In genomic region chr6:70241991-70242420, GRCh38 we compare ENCODE assay signal across 19 cellular contexts.
DNase-seq lines count a peak whose midpoint lies in the region; ATAC-seq and TF ChIP-seq lines count a peak whose summit lies in the region.
"Had no signal": no experiment of that assay in that cellular context is flagged by ENCODE, and none has a peak within 500 bp of the region (broad histone marks: within the 10 kb centered on the region; RNA-seq: fewer than 3 reads in every experiment).

No MANE protein-coding gene starts in this region.

- no peak overlapping the region for H3K4me3 ChIP-seq in HUES64 (ENCODE audit: low read length)
- no peak overlapping the region for H3K4me3 ChIP-seq in mucosa of descending colon
- H3K4me3 ChIP-seq: cardiac muscle cell had no signal

- intact Hi-C loops in mucosa of descending colon (cut with DNase I, micrococcal nuclease), result no loop called here

- ATAC-seq in WTC11 (peak; percentile 71), mucosa of descending colon (peak; percentile 95), HG02759 (IDR thresholded peaks at IDR 0.05; ENCODE audit: unreplicated experiment) (no peak)
- ATAC-seq: activated naive CD8-positive, alpha-beta T cell treated with anti-CD3 and anti-CD28 coated beads, Interleukin-2, amount 50 U/mL, for 24 hours; stimulated activated naive B cell treated with anti-CD40 and anti-IgM and Interleukin-4, amounts not matched to agents 10 μg/mL and 1 μg/mL and 100 μg/mL, for 72 hours had no signal

- POLR2A ChIA-PET in WTC11 (lab: Charles Lee), result no interaction called here

- CTCF ChIA-PET in WTC11 (lab: Charles Lee), result interaction anchor here (1.1 kb wide), 1 partner anchor 127 kb away, joined by 3 read pairs; no protein-coding TSS in a partner anchor
- CTCF ChIA-PET in activated naive CD4-positive, alpha-beta T cell treated with anti-CD3 and anti-CD28 coated beads, Interleukin-2, amount 10 ng/mL, durations not matched to agents 7 days and 5 days (lab: Charles Lee), result no interaction called here

- no peaks in the 10 kb centered on the region for H3K36me3 Mint-ChIP-seq in WTC11
- no peaks in the 10 kb centered on the region for H3K36me3 Mint-ChIP-seq in activated naive CD4-positive, alpha-beta T cell treated with anti-CD3 and anti-CD28 coated beads, Interleukin-2, amount 10 ng/mL, durations not matched to agents 7 days and 5 days
- H3K36me3 Mint-ChIP-seq: CD4-positive, CD25-positive, alpha-beta regulatory T cell; stimulated activated naive B cell treated with anti-CD40 and anti-IgM and Interleukin-4, amounts not matched to agents 10 μg/mL and 1 μg/mL and 100 μg/mL, for 72 hours; type B pancreatic cell had no signal

- H3K4me1 ChIP-seq in HUES64 (ENCODE audit: insufficient read depth, low read length) (peaks cover 9% of the 10 kb centered on the region; the same call in 1 of the 2 replicates), mucosa of descending colon (ENCODE audit: low read depth) (peaks cover 8% of the 10 kb centered on the region)

- peaks cover 14% of the 10 kb centered on the region for H3K4me1 Mint-ChIP-seq in WTC11
- no peaks in the 10 kb centered on the region for H3K4me1 Mint-ChIP-seq in activated naive CD4-positive, alpha-beta T cell treated with anti-CD3 and anti-CD28 coated beads, Interleukin-2, amount 10 ng/mL, durations not matched to agents 7 days and 5 days
- H3K4me1 Mint-ChIP-seq: activated CD4-positive, alpha-beta memory T cell treated with anti-CD3 and anti-CD28 coated beads, Interleukin-2, amount 10 ng/mL, durations not matched to agents 7 days and 5 days; activated naive CD8-positive, alpha-beta T cell treated with anti-CD3 and anti-CD28 coated beads, Interleukin-2, amount 50 U/mL, for 24 hours; CD4-positive, CD25-positive, alpha-beta regulatory T cell; stimulated activated naive B cell treated with anti-CD40 and anti-IgM and Interleukin-4, amounts not matched to agents 10 μg/mL and 1 μg/mL and 100 μg/mL, for 72 hours had no signal

- peak; percentile 31; the same call in 1 of the 2 replicates for TF ChIP-seq CTCF in 22Rv1 (IDR thresholded peaks at IDR 0.05)
- TF ChIP-seq CTCF in WTC11 (IDR thresholded peaks at IDR 0.05), result no peak
- TF ChIP-seq CTCF in mucosa of descending colon (IDR thresholded peaks at IDR 0.05), result no peak

- H3K27me3 ChIP-seq in HUES64 (ENCODE audit: insufficient read depth, low read length), result no peaks in the 10 kb centered on the region
- H3K27me3 ChIP-seq: cardiac muscle cell, Peyer's patch had no signal

- peak overlapping the region; percentile 67 for H3K27ac ChIP-seq in 22Rv1
- H3K27ac ChIP-seq in HUES64 (ENCODE audit: low read depth, low read length), result peak overlapping the region; percentile 32; the same call in 1 of the 2 replicates
- H3K27ac ChIP-seq: cardiac muscle cell, WERI-Rb-1 had no signal

- DNase-seq in WTC11 (ENCODE audit: low spot score) (no peak), mucosa of descending colon (peak; percentile 66 to 80 (median 68)), NCI-H1092 treated with DMSO at 0.1 percent for 48 hours (lab: John Stamatoyannopoulos, UW) (no peak), iPS-NIHi11 (ENCODE audit: low spot score) (no peak)
- no peak for DNase-seq in activated naive CD4-positive, alpha-beta T cell treated with anti-CD3 and anti-CD28 coated beads, Interleukin-2, amount 10 ng/mL, durations not matched to agents 7 days and 5 days
- DNase-seq: activated CD4-positive, alpha-beta memory T cell treated with anti-CD3 and anti-CD28 coated beads, Interleukin-2, amount 10 ng/mL, durations not matched to agents 7 days and 5 days; activated naive CD8-positive, alpha-beta T cell treated with anti-CD3 and anti-CD28 coated beads, Interleukin-2, amount 50 U/mL, for 24 hours; activated T-cell treated with anti-CD3 and anti-CD28 coated beads, Interleukin-2, amount 50 U/mL, for 48 hours; CD4-positive, CD25-positive, alpha-beta regulatory T cell; effector CD4-positive, alpha-beta T cell; kidney glomerular epithelial cell; stimulated activated naive B cell treated with anti-CD40 and anti-IgM and Interleukin-4, amounts not matched to agents 10 μg/mL and 1 μg/mL and 100 μg/mL, for 72 hours; WERI-Rb-1 had no signal

- H3K9me3 ChIP-seq in HUES64 (ENCODE audit: insufficient read depth, low read depth, low read length) (no peaks in the 10 kb centered on the region), mucosa of descending colon (no peaks in the 10 kb centered on the region)
- H3K9me3 ChIP-seq: Peyer's patch had no signal

- H3K27ac Mint-ChIP-seq in WTC11, result peak overlapping the region; percentile 68
- no peak overlapping the region for H3K27ac Mint-ChIP-seq in activated naive CD4-positive, alpha-beta T cell treated with anti-CD3 and anti-CD28 coated beads, Interleukin-2, amount 10 ng/mL, durations not matched to agents 7 days and 5 days
- H3K27ac Mint-ChIP-seq: activated CD4-positive, alpha-beta memory T cell treated with anti-CD3 and anti-CD28 coated beads, Interleukin-2, amount 10 ng/mL, durations not matched to agents 7 days and 5 days; activated naive CD8-positive, alpha-beta T cell treated with anti-CD3 and anti-CD28 coated beads, Interleukin-2, amount 50 U/mL, for 24 hours; CD4-positive, CD25-positive, alpha-beta regulatory T cell; stimulated activated naive B cell treated with anti-CD40 and anti-IgM and Interleukin-4, amounts not matched to agents 10 μg/mL and 1 μg/mL and 100 μg/mL, for 72 hours; type B pancreatic cell had no signal

- H3K9ac ChIP-seq in HUES64 (ENCODE audit: low read depth, low read length), result no peak overlapping the region

- H3K9me3 Mint-ChIP-seq in WTC11, result peaks cover 5% of the 10 kb centered on the region; the same call in 1 of the 2 replicates
- no peaks in the 10 kb centered on the region for H3K9me3 Mint-ChIP-seq in activated naive CD4-positive, alpha-beta T cell treated with anti-CD3 and anti-CD28 coated beads, Interleukin-2, amount 10 ng/mL, durations not matched to agents 7 days and 5 days
- H3K9me3 Mint-ChIP-seq: activated CD4-positive, alpha-beta memory T cell treated with anti-CD3 and anti-CD28 coated beads, Interleukin-2, amount 10 ng/mL, durations not matched to agents 7 days and 5 days; activated naive CD8-positive, alpha-beta T cell treated with anti-CD3 and anti-CD28 coated beads, Interleukin-2, amount 50 U/mL, for 24 hours; stimulated activated naive B cell treated with anti-CD40 and anti-IgM and Interleukin-4, amounts not matched to agents 10 μg/mL and 1 μg/mL and 100 μg/mL, for 72 hours; type B pancreatic cell had no signal

- WGBS in HUES64, result 90% methylated on average over 7 of the region's 7 CpGs

- H3K36me3 ChIP-seq in HUES64 (ENCODE audit: insufficient read depth, low read length) (no peaks in the 10 kb centered on the region), mucosa of descending colon (ENCODE audit: low read depth) (no peaks in the 10 kb centered on the region)
- H3K36me3 ChIP-seq: cardiac muscle cell, Peyer's patch, WERI-Rb-1 had no signal

- H3K27me3 Mint-ChIP-seq in WTC11 (ENCODE audit: low read depth), result no peaks in the 10 kb centered on the region
- H3K27me3 Mint-ChIP-seq in activated naive CD4-positive, alpha-beta T cell treated with anti-CD3 and anti-CD28 coated beads, Interleukin-2, amount 10 ng/mL, durations not matched to agents 7 days and 5 days, result peaks cover 6% of the 10 kb centered on the region
- H3K27me3 Mint-ChIP-seq: type B pancreatic cell had no signal

- H3K4me3 Mint-ChIP-seq in WTC11, result no peak overlapping the region
- no peak overlapping the region for H3K4me3 Mint-ChIP-seq in activated naive CD4-positive, alpha-beta T cell treated with anti-CD3 and anti-CD28 coated beads, Interleukin-2, amount 10 ng/mL, durations not matched to agents 7 days and 5 days
- H3K4me3 Mint-ChIP-seq: activated CD4-positive, alpha-beta memory T cell treated with anti-CD3 and anti-CD28 coated beads, Interleukin-2, amount 10 ng/mL, durations not matched to agents 7 days and 5 days; activated naive CD8-positive, alpha-beta T cell treated with anti-CD3 and anti-CD28 coated beads, Interleukin-2, amount 50 U/mL, for 24 hours; CD4-positive, CD25-positive, alpha-beta regulatory T cell; stimulated activated naive B cell treated with anti-CD40 and anti-IgM and Interleukin-4, amounts not matched to agents 10 μg/mL and 1 μg/mL and 100 μg/mL, for 72 hours; type B pancreatic cell had no signal

TF ChIP-seq in WTC11, 78 proteins besides CTCF, POLR2A, EP300 and RAD21:
- TF ChIP-seq OVOL2 (CRISPR knock-in tag; IDR thresholded peaks at IDR 0.05; ENCODE audit: borderline replicate concordance), result no peak
- no peak for TF ChIP-seq ZNF532 (CRISPR knock-in tag; IDR thresholded peaks at IDR 0.05; ENCODE audit: borderline replicate concordance)
- no peak for TF ChIP-seq NFE2L1 (CRISPR knock-in tag; IDR thresholded peaks at IDR 0.05)

Comparison
In these comparisons a context has a peak if more than half of its experiments do, and no peak if none do; other contexts are left out.
1. DNase-seq: peak in mucosa of descending colon (3 of 3); none in WTC11 (single experiment), activated naive CD4-positive, alpha-beta T cell treated with anti-CD3 and anti-CD28 coated beads, Interleukin-2, amount 10 ng/mL, durations not matched to agents 7 days and 5 days (single experiment), NCI-H1092 treated with DMSO at 0.1 percent for 48 hours (single experiment) and iPS-NIHi11 (single experiment).